23 cellular contexts compared by ENCODE assay signal in the genomic region with DNA sequence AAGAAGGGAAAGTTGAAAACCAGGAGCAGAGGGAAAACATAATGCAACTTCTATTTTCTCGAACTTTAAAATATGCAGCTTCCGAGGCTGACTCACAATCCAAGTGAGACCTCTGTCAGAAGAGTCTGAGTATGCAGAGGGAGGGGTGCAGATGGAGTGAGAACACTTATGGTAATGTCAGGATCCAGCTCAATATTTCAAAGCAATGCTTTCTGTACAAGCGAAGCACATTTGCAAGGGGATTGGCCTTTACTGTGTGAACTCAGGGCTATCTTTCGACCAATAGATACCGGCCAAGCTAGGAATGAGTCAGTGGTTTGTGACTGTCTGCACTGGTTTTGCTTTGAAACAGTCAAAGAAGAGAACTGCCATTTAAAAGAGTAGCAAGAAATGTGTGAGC.
DNase-seq lines count a peak whose midpoint lies in the region; ATAC-seq, FAIRE-seq and TF ChIP-seq lines count a peak whose summit lies in the region.
"Had no signal": no experiment of that assay in that cellular context is flagged by ENCODE, and none has a peak within 500 bp of the region (broad histone marks: within the 10 kb centered on the region; RNA-seq: fewer than 3 reads in every experiment).

No MANE protein-coding gene starts in this region.

- no peaks in the 10 kb centered on the region for H3K27me3 Mint-ChIP-seq in astrocyte (ENCODE audit: low read depth, unreplicated experiment)
- H3K27me3 Mint-ChIP-seq: activated CD4-positive, alpha-beta memory T cell treated with anti-CD3 and anti-CD28 coated beads for 36 hours; B cell; T-helper 17 cell had no signal

- no peaks in the 10 kb centered on the region for H3K36me3 Mint-ChIP-seq in astrocyte (ENCODE audit: low read depth, unreplicated experiment)
- H3K36me3 Mint-ChIP-seq: activated CD4-positive, alpha-beta memory T cell treated with anti-CD3 and anti-CD28 coated beads for 36 hours had no signal

- H3K9me3 ChIP-seq in left ventricle myocardium inferior (replicated peaks): no peaks in the 10 kb centered on the region
- peaks cover 10% of the 10 kb centered on the region for H3K9me3 ChIP-seq in astrocyte (ENCODE audit: insufficient read depth, low read depth, low read length)
- no peaks in the 10 kb centered on the region for H3K9me3 ChIP-seq in uterus
- H3K9me3 ChIP-seq: adrenal gland, SJSA1, upper lobe of right lung had no signal

- H3K36me3 ChIP-seq in left ventricle myocardium inferior (no peaks in the 10 kb centered on the region), astrocyte (ENCODE audit: insufficient read depth, low read length) (no peaks in the 10 kb centered on the region), uterus (no peaks in the 10 kb centered on the region)
- H3K36me3 ChIP-seq: adrenal gland, SJSA1, upper lobe of right lung had no signal

- no peak overlapping the region for H3K9ac ChIP-seq in astrocyte (ENCODE audit: low read length)

- H3K27me3 ChIP-seq in left ventricle myocardium inferior (ENCODE audit: low read depth) (no peaks in the 10 kb centered on the region), astrocyte (ENCODE audit: insufficient read depth, low read length) (no peaks in the 10 kb centered on the region), uterus (no peaks in the 10 kb centered on the region)
- H3K27me3 ChIP-seq: adrenal gland, dorsolateral prefrontal cortex, SJSA1, upper lobe of right lung had no signal

- peaks cover 50% of the 10 kb centered on the region for H3K4me1 Mint-ChIP-seq in astrocyte (ENCODE audit: low read depth, unreplicated experiment)
- H3K4me1 Mint-ChIP-seq: B cell, T-helper 17 cell had no signal

- H3K27ac ChIP-seq in left ventricle myocardium inferior (replicated peaks) (no peak overlapping the region), astrocyte (ENCODE audit: low read depth, low read length) (peak overlapping the region; percentile 33), uterus (no peak overlapping the region)
- H3K27ac ChIP-seq: 22Rv1, adrenal gland, PC-9, SJSA1, upper lobe of right lung, VCaP had no signal

- TF ChIP-seq POLR2A in uterus (IDR thresholded peaks at IDR 0.05): no peak

- peak; percentile 31 for ATAC-seq in Right ventricle myocardium inferior
- no peak for ATAC-seq in HG03135 (IDR thresholded peaks at IDR 0.05; ENCODE audit: unreplicated experiment)
- no peak for ATAC-seq in GM21515 (IDR thresholded peaks at IDR 0.05; ENCODE audit: unreplicated experiment)
- ATAC-seq: left colon, T-helper 17 cell, upper lobe of right lung had no signal

- H3K79me2 ChIP-seq in astrocyte (ENCODE audit: insufficient read depth, low read length): no peaks in the 10 kb centered on the region

- H3K27ac Mint-ChIP-seq in astrocyte (ENCODE audit: unreplicated experiment): peak overlapping the region; percentile 98
- H3K27ac Mint-ChIP-seq: activated CD4-positive, alpha-beta memory T cell treated with anti-CD3 and anti-CD28 coated beads for 36 hours; B cell; nephron progenitor cell; T-helper 17 cell had no signal

- no peak overlapping the region for H2AFZ ChIP-seq in astrocyte (ENCODE audit: low read depth, low read length)
- H2AFZ ChIP-seq: PC-9 had no signal

- no peaks in the 10 kb centered on the region for H4K20me1 ChIP-seq in astrocyte (ENCODE audit: insufficient read depth, low read length)

- H3K4me3 ChIP-seq in left ventricle myocardium inferior (no peak overlapping the region), astrocyte (ENCODE audit: insufficient read depth, low read depth, low read length) (no peak overlapping the region), foreskin fibroblast (ENCODE audit: low read depth in 1 of 2, low read length in 2 of 2) (no peak overlapping the region), uterus (no peak overlapping the region)
- H3K4me3 ChIP-seq: adrenal gland, PC-9, SJSA1, upper lobe of right lung had no signal

- DNase-seq in Right ventricle myocardium inferior (ENCODE audit: missing footprints) (no peak), left ventricle myocardium inferior (no peak), astrocyte (ENCODE audit: low read depth) (peak; percentile 60), foreskin fibroblast (peak; percentile 28 to 40), superior temporal gyrus (ENCODE audit: extremely low spot score) (peak; percentile 53), uterus (no peak)
- DNase-seq: activated CD4-positive, alpha-beta memory T cell treated with anti-CD3 and anti-CD28 coated beads for 36 hours; activated gamma-delta T cell treated with Interleukin-2 at 50 U/mL for 16 hours; activated T-cell treated with anti-CD3 and anti-CD28 coated beads for 4 hours; adrenal gland; left colon; NCI-H2171 treated with DMSO at 0.1 percent for 48 hours; nephron progenitor cell; PC-9; T-helper 17 cell; upper lobe of right lung had no signal

- H3K4me2 ChIP-seq in astrocyte (ENCODE audit: low read length): no peak overlapping the region
- H3K4me2 ChIP-seq: PC-9 had no signal

- no peak for FAIRE-seq in astrocyte (lab: Jason Lieb, UNC)

- peaks cover 4% of the 10 kb centered on the region for H3K9me3 Mint-ChIP-seq in astrocyte (ENCODE audit: unreplicated experiment)
- H3K9me3 Mint-ChIP-seq: activated CD4-positive, alpha-beta memory T cell treated with anti-CD3 and anti-CD28 coated beads for 36 hours; nephron progenitor cell had no signal

- H3K4me3 Mint-ChIP-seq in astrocyte (ENCODE audit: unreplicated experiment): no peak overlapping the region
- H3K4me3 Mint-ChIP-seq: activated CD4-positive, alpha-beta memory T cell treated with anti-CD3 and anti-CD28 coated beads for 36 hours; B cell; nephron progenitor cell; T-helper 17 cell had no signal

- peaks cover 11% of the 10 kb centered on the region for H3K4me1 ChIP-seq in left ventricle myocardium inferior
- no peaks in the 10 kb centered on the region for H3K4me1 ChIP-seq in astrocyte (ENCODE audit: insufficient read depth, low read length)
- no peaks in the 10 kb centered on the region for H3K4me1 ChIP-seq in uterus
- H3K4me1 ChIP-seq: adrenal gland, SJSA1, upper lobe of right lung had no signal

- intact Hi-C loops in Right ventricle myocardium inferior (cut with DNase I) (no loop called here), left ventricle myocardium inferior (cut with micrococcal nuclease) (no loop called here), uterus (cut with DNase I; ENCODE audit: low total_unique reads) (no loop called here)

- TF ChIP-seq CTCF in left ventricle myocardium inferior (IDR thresholded peaks at IDR 0.05; ENCODE audit: borderline replicate concordance) (no peak), astrocyte (IDR thresholded peaks at IDR 0.05; ENCODE audit: insufficient read depth, low read depth, low read length) (no peak), foreskin fibroblast (IDR thresholded peaks at IDR 0.05; ENCODE audit: low read depth, low read length) (no peak), uterus (IDR thresholded peaks at IDR 0.05) (no peak)

Comparison
In these comparisons a context has a peak if more than half of its experiments do, and no peak if none do; other contexts are left out.
1. DNase-seq: peak in astrocyte (single experiment), foreskin fibroblast (2 of 2) and superior temporal gyrus (single experiment); none in Right ventricle myocardium inferior (single experiment), left ventricle myocardium inferior (single experiment) and uterus (0 of 2).